In genomic region chr6:57221936-57222683, GRCh38 we compare ENCODE assay signal across 8 cellular contexts. TPM values are rescaled to one million over a fixed set of nuclear protein-coding genes. Genes with fewer than 3 reads are reported as not detected.
DNase-seq lines count a peak whose midpoint lies in the region; ATAC-seq and TF ChIP-seq lines count a peak whose summit lies in the region.

TSS of gene RAB23 (minus strand) at chr6:57222307. CDS start at chr6:57210380, 11,927 bp downstream.

- 1% methylated on average over 16 of the region's 66 CpGs for WGBS in right lobe of liver (ENCODE audit: insufficient coverage, low coverage, low lambda C conversion rate, missing lambda C conversion rate)

- H3K27ac ChIP-seq in duodenal mucosa (ENCODE audit: low read depth, low read length) (peak within 1 kb of the TSS; percentile 62), right lobe of liver (peak within 1 kb of the TSS; percentile 51 to 67 (median 58))

- H3K9me3 ChIP-seq in duodenal mucosa (ENCODE audit: control insufficient read depth in 1 of 2, low read length in 2 of 2) (no peaks in the 10 kb centered on the region), right lobe of liver (no peaks in the 10 kb centered on the region)

- peak; percentile 76 for ATAC-seq in GM19328 (IDR thresholded peaks at IDR 0.05; ENCODE audit: unreplicated experiment)
- peak; percentile 82 for ATAC-seq in HG03460 (IDR thresholded peaks at IDR 0.05; ENCODE audit: unreplicated experiment)
- ATAC-seq in right lobe of liver: peak; percentile 94 to 97 (median 96)

- intact Hi-C loops in right lobe of liver (cut with DNase I): no loop called here

- H3K27me3 ChIP-seq in duodenal mucosa (ENCODE audit: control insufficient read depth in 1 of 2, insufficient read depth in 2 of 2, low read length in 2 of 2) (no peaks in the 10 kb centered on the region), right lobe of liver (no peaks in the 10 kb centered on the region)

- peak in 1 of 4 donors; percentile 10 for TF ChIP-seq CTCF in right lobe of liver (IDR thresholded peaks at IDR 0.05)

- H3K4me1 ChIP-seq in duodenal mucosa (ENCODE audit: control insufficient read depth in 1 of 2, insufficient read depth in 2 of 2, low read length in 2 of 2) (peaks cover 4 to 5% of the 10 kb centered on the region in 2 donors), right lobe of liver (peaks cover 0 to 3% (median 0%) of the 10 kb centered on the region in 4 donors)

- peak within 1 kb of the TSS; percentile 72 to 86 for H3K9ac ChIP-seq in duodenal mucosa (ENCODE audit: low read depth in 1 of 2, low read length in 2 of 2)

- peak; percentile 91 for DNase-seq in CD1c-positive myeloid dendritic cell (ENCODE audit: extremely low spot score)
- peak; percentile 58 to 91 for DNase-seq in NCI-H526 (lab: John Stamatoyannopoulos, UW)
- DNase-seq in activated CD4-positive, alpha-beta T cell treated with anti-CD3 and anti-CD28 coated beads, Interleukin-2, amount 50 U/mL, for 4 hours: peak; percentile 72 to 75
- DNase-seq in right lobe of liver: peak; percentile 88 to 89 (median 88)
- peak; percentile 80 for DNase-seq in stimulated activated CD4-positive, alpha-beta T cell treated with anti-CD3 and anti-CD28 coated beads, Interleukin-4, amount 100 ng/mL, for 24 hours

- no peaks in the 10 kb centered on the region for H3K36me3 ChIP-seq in duodenal mucosa (ENCODE audit: control insufficient read depth in 1 of 2, insufficient read depth in 2 of 2, low read length in 2 of 2)
- H3K36me3 ChIP-seq in right lobe of liver: no peaks in the 10 kb centered on the region

- peak; percentile 45 for TF ChIP-seq POLR2A in right lobe of liver (IDR thresholded peaks at IDR 0.05)

- peak within 1 kb of the TSS; percentile 86 to 95 for H3K4me3 ChIP-seq in duodenal mucosa (ENCODE audit: low read depth in 1 of 2, low read length in 2 of 2)
- peak within 1 kb of the TSS; percentile 88 to 97 (median 95) for H3K4me3 ChIP-seq in right lobe of liver

RNA-seq across cellular contexts. Expression of gene RAB23, which starts in this region (rescaled TPM):
- 1 to 10 TPM; 2.0 to 3.1 (median 2.5) TPM for total RNA-seq in right lobe of liver

Comparison
In these comparisons a context has a peak if more than half of its experiments do, and no peak if none do; other contexts are left out.
1. Peak in every context shown above with its lines: DNase-seq, ATAC-seq, H3K4me3 ChIP-seq and H3K27ac ChIP-seq.